In genomic region chr12:751192-751827, GRCh38 we compare ENCODE assay signal across 8 cellular contexts. TPM values are rescaled to one million over a fixed set of nuclear protein-coding genes. Genes with fewer than 3 reads are reported as not detected.
DNase-seq lines count a peak whose midpoint lies in the region; ATAC-seq and TF ChIP-seq lines count a peak whose summit lies in the region.

No MANE protein-coding gene starts in this region.

- peak overlapping the region; percentile 76 to 86 for H3K4me3 ChIP-seq in duodenal mucosa (ENCODE audit: low read depth in 1 of 2, low read length in 2 of 2)
- peak overlapping the region; percentile 28 to 81 (median 74) for H3K4me3 ChIP-seq in right lobe of liver

- H3K36me3 ChIP-seq in duodenal mucosa (ENCODE audit: control insufficient read depth in 1 of 2, insufficient read depth in 2 of 2, low read length in 2 of 2) (no peaks in the 10 kb centered on the region), right lobe of liver (no peaks in the 10 kb centered on the region)

- peak; percentile 46 to 90 (median 83) for DNase-seq in C1 segment of cervical spinal cord (lab: John Stamatoyannopoulos, UW)
- peak; percentile 17 for DNase-seq in GM19240 (ENCODE audit: insufficient read length, low spot score)
- peak; percentile 95 to 98 for DNase-seq in NCI-H526 (lab: John Stamatoyannopoulos, UW)
- peak; percentile 72 for DNase-seq in activated CD4-positive, alpha-beta T cell treated with anti-CD3 and anti-CD28 coated beads, Interleukin-2, amount 50 U/mL, for 1 hour
- peak; percentile 93 for DNase-seq in right lobe of liver
- DNase-seq in stimulated activated CD4-positive, alpha-beta T cell treated with anti-CD3 and anti-CD28 coated beads, Interleukin-4, amount 100 ng/mL, for 1 hour, result peak; percentile 82

- intact Hi-C loops in right lobe of liver (cut with DNase I), result loop anchor here in 1 of 2 donors (5.0 kb wide), 1 partner anchor 179 kb away; no protein-coding TSS in a partner anchor

- WGBS in right lobe of liver (ENCODE audit: insufficient coverage, low coverage, low lambda C conversion rate, missing lambda C conversion rate), result 0% methylated on average over 21 of the region's 36 CpGs

- peak; percentile 66 for TF ChIP-seq POLR2A in right lobe of liver (IDR thresholded peaks at IDR 0.05)

- H3K27ac ChIP-seq in duodenal mucosa (ENCODE audit: low read depth, low read length), result peak overlapping the region; percentile 41
- peak overlapping the region; percentile 53 to 77 (median 60) for H3K27ac ChIP-seq in right lobe of liver

- H3K9me3 ChIP-seq in duodenal mucosa (ENCODE audit: control insufficient read depth in 1 of 2, low read length in 2 of 2) (no peaks in the 10 kb centered on the region), right lobe of liver (no peaks in the 10 kb centered on the region)

- H3K4me1 ChIP-seq in duodenal mucosa (ENCODE audit: control insufficient read depth in 1 of 2, insufficient read depth in 2 of 2, low read length in 2 of 2) (peaks cover 17 to 28% of the 10 kb centered on the region in 2 donors), right lobe of liver (peaks cover 0 to 17% (median 4%) of the 10 kb centered on the region in 4 donors)

- TF ChIP-seq CTCF in right lobe of liver (IDR thresholded peaks at IDR 0.05), result peak; percentile 63 to 81 (median 68)

- no peaks in the 10 kb centered on the region for H3K27me3 ChIP-seq in duodenal mucosa (ENCODE audit: control insufficient read depth in 1 of 2, insufficient read depth in 2 of 2, low read length in 2 of 2)
- no peaks in the 10 kb centered on the region for H3K27me3 ChIP-seq in right lobe of liver

- H3K9ac ChIP-seq in duodenal mucosa (ENCODE audit: low read depth in 1 of 2, low read length in 2 of 2), result peak overlapping the region; percentile 42 to 61

- ATAC-seq in HG03460 (IDR thresholded peaks at IDR 0.05; ENCODE audit: unreplicated experiment) (peak; percentile 42), right lobe of liver (peak; percentile 62 to 75 (median 71))

RNA-seq across cellular contexts. Expression of gene WNK1, which starts 1.1 kb away (rescaled TPM):
- total RNA-seq in right lobe of liver, result 100 to 1,000 TPM in 3 of 6 experiments, 10 to 100 TPM in 3; 72.0 to 115 (median 93.1) TPM

Comparison
In these comparisons a context has a peak if more than half of its experiments do, and no peak if none do; other contexts are left out.
1. Peak in every context shown above with its lines: DNase-seq, ATAC-seq, H3K4me3 ChIP-seq and H3K27ac ChIP-seq.
2. DNase-seq: peak in every context shown above with its lines; median percentile 96 in NCI-H526; 93 in right lobe of liver; 83 in C1 segment of cervical spinal cord; 82 in stimulated activated CD4-positive, alpha-beta T cell treated with anti-CD3 and anti-CD28 coated beads, Interleukin-4, amount 100 ng/mL, for 1 hour; 72 in activated CD4-positive, alpha-beta T cell treated with anti-CD3 and anti-CD28 coated beads, Interleukin-2, amount 50 U/mL, for 1 hour; 17 in GM19240.